Comparison of ENCODE assay signal across 19 cellular contexts in genomic region chr9:1890806-1891205, GRCh38.
DNase-seq lines count a peak whose midpoint lies in the region; ATAC-seq, FAIRE-seq and TF ChIP-seq lines count a peak whose summit lies in the region.
"Had no signal": no experiment of that assay in that cellular context is flagged by ENCODE, and none has a peak within 500 bp of the region (broad histone marks: within the 10 kb centered on the region; RNA-seq: fewer than 3 reads in every experiment).

No MANE protein-coding gene starts in this region.

- TF ChIP-seq CTCF in left lung (IDR thresholded peaks at IDR 0.05), result no peak

- no peak for FAIRE-seq in H54 (lab: Jason Lieb, UNC)
- FAIRE-seq: GM12878 had no signal

- no peak for TF ChIP-seq POLR2A in H54 (IDR thresholded peaks at IDR 0.05; ENCODE audit: low read depth, low read length)

- intact Hi-C loops in left lung (cut with DNase I) (no loop called here), aorta (cut with DNase I) (no loop called here)

- H3K4me3 ChIP-seq in MG63 (no peak overlapping the region), left lung (no peak overlapping the region), aorta (ENCODE audit: low read length in 2 of 2) (no peak overlapping the region)
- H3K4me3 ChIP-seq: BLaER1 treated with 17β-estradiol and CSF1 and Interleukin-3, amounts not matched to agents 10 nM and 100 nM; GM12878; GM23338 had no signal

- H3K36me3 ChIP-seq in MG63, result no peaks in the 10 kb centered on the region
- no peaks in the 10 kb centered on the region for H3K36me3 ChIP-seq in left lung
- H3K36me3 ChIP-seq in aorta (ENCODE audit: control insufficient read depth in 1 of 2, insufficient read depth in 2 of 2, low read length in 1 of 2), result no peaks in the 10 kb centered on the region
- H3K36me3 ChIP-seq: BLaER1 treated with 17β-estradiol and CSF1 and Interleukin-3, amounts not matched to agents 10 nM and 100 nM had no signal

- ATAC-seq in left lung (peak; percentile 17), aorta (ENCODE audit: low FRiP score) (no peak)
- ATAC-seq: GM12878, GM23338, HCT116 had no signal

- DNase-seq in EH (ENCODE audit: low read depth) (peak; percentile 18), MG63 (peak; percentile 65), astrocyte of the hippocampus (ENCODE audit: low read depth, low spot score) (peak; percentile 10), left lung (no peak), NOMO-1 treated with DMSO at 0.1 percent for 48 hours (lab: John Stamatoyannopoulos, UW; ENCODE audit: unreplicated experiment) (no peak), aorta (no peak), H54 (ENCODE audit: insufficient read length, low spot score) (no peak)
- DNase-seq in stimulated activated CD4-positive, alpha-beta T cell treated with anti-CD3 and anti-CD28 coated beads, Interleukin-4, amount 100 ng/mL, for 24 hours, result no peak
- DNase-seq: Caco-2; CD8-positive, alpha-beta memory T cell; DMS153; DMS79; EL; H7 had no signal

- H3K9me3 ChIP-seq in MG63 (no peaks in the 10 kb centered on the region), left lung (no peaks in the 10 kb centered on the region), aorta (ENCODE audit: control insufficient read depth, low read length) (no peaks in the 10 kb centered on the region)
- H3K9me3 ChIP-seq: BLaER1 treated with 17β-estradiol and CSF1 and Interleukin-3, amounts not matched to agents 10 nM and 100 nM; Caco-2 had no signal

- H3K27me3 ChIP-seq in MG63 (no peaks in the 10 kb centered on the region), left lung (no peaks in the 10 kb centered on the region), aorta (ENCODE audit: control insufficient read depth in 1 of 2, insufficient read depth in 2 of 2, low read length in 1 of 2) (no peaks in the 10 kb centered on the region)
- H3K27me3 ChIP-seq: BLaER1 treated with 17β-estradiol and CSF1 and Interleukin-3, amounts not matched to agents 10 nM and 100 nM had no signal

- no peak overlapping the region for H3K27ac ChIP-seq in left lung
- H3K27ac ChIP-seq in aorta (ENCODE audit: low read depth in 1 of 2, low read length in 2 of 2), result no peak overlapping the region
- H3K27ac ChIP-seq: BLaER1 treated with 17β-estradiol and CSF1 and Interleukin-3, amounts not matched to agents 10 nM and 100 nM; KMS-11 had no signal

- WGBS in aorta, 2 donors, result 21 to 25% methylated on average over 3 of the region's 3 CpGs

- H3K4me1 ChIP-seq in left lung (no peaks in the 10 kb centered on the region), aorta (ENCODE audit: control insufficient read depth in 1 of 2, insufficient read depth in 2 of 2, low read length in 2 of 2) (no peaks in the 10 kb centered on the region)
- H3K4me1 ChIP-seq: Caco-2 had no signal

Comparison
In these comparisons a context has a peak if more than half of its experiments do, and no peak if none do; other contexts are left out.
1. DNase-seq: peak in EH (single experiment), MG63 (single experiment) and astrocyte of the hippocampus (single experiment); none in left lung (0 of 2), stimulated activated CD4-positive, alpha-beta T cell treated with anti-CD3 and anti-CD28 coated beads, Interleukin-4, amount 100 ng/mL, for 24 hours (single experiment), NOMO-1 treated with DMSO at 0.1 percent for 48 hours (single experiment), aorta (0 of 2) and H54 (single experiment).